23 cellular contexts compared by ENCODE assay signal in the genomic region with DNA sequence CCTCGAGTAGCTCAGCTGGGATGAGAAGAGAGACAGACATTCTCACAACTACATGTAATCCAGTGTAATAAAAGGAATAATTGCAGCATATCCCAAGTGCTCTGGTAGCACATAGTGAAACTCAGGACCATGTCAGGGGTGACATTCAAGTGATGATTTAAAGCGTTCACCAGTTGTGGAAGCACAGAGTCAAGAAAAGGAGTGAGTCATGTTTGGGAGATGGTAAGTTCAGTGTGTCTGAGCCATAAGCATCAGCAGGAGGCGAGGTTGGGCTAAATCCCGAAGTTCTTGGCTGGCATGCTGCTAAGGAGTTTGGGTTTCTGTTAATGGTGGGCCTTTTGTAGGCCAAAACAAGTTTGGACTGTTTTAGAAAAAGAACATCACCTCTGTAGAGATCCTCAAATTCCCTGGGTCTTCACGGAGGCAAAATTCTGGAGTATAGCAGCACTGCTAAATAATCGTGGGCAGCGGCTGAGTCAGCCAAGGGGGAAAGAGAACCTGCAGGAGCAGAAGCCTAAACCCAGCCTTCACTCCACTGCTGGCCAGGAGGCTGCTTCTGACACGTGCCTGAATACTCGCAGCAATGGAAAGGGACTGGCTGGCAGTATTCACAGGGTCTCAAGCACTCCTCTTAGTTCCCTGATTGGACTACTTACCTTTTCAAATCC. TPM values are rescaled to one million over a fixed set of nuclear protein-coding genes. Genes with fewer than 3 reads are reported as not detected.
DNase-seq lines count a peak whose midpoint lies in the region; ATAC-seq and TF ChIP-seq lines count a peak whose summit lies in the region.
"Had no signal": no experiment of that assay in that cellular context is flagged by ENCODE, and none has a peak within 500 bp of the region (broad histone marks: within the 10 kb centered on the region; RNA-seq: fewer than 3 reads in every experiment).

No MANE protein-coding gene starts in this region.

- H3K4me1 Mint-ChIP-seq in nephron progenitor cell: peaks cover 35% of the 10 kb centered on the region
- H3K4me1 Mint-ChIP-seq: B cell had no signal

- H3K36me3 Mint-ChIP-seq in nephron progenitor cell (ENCODE audit: low read depth): peaks cover 51% of the 10 kb centered on the region

- H3K27ac Mint-ChIP-seq in nephron progenitor cell: peak overlapping the region; percentile 53
- H3K27ac Mint-ChIP-seq: activated T-helper 17 cell treated with anti-CD3 and anti-CD28 coated beads, Interleukin-2, amount 50 U/mL, for 72 hours; B cell had no signal

- TF ChIP-seq CTCF in nephron progenitor cell (IDR thresholded peaks at IDR 0.05) (no peak), colonic mucosa (IDR thresholded peaks at IDR 0.05) (no peak), PC-3 (conservative IDR thresholded peaks at IDR 0.05; ENCODE audit: low read depth, low read length) (no peak)

- H3K36me3 ChIP-seq in colonic mucosa: peaks cover 22% of the 10 kb centered on the region
- H3K36me3 ChIP-seq in PC-3 (ENCODE audit: low read depth, low read length): peaks cover 40% of the 10 kb centered on the region

- H3K9me3 ChIP-seq in colonic mucosa: no peaks in the 10 kb centered on the region
- no peaks in the 10 kb centered on the region for H3K9me3 ChIP-seq in PC-3 (ENCODE audit: low read length)
- H3K9me3 ChIP-seq: heart right ventricle, spleen had no signal

- H3K4me3 ChIP-seq in colonic mucosa (no peak overlapping the region), PC-3 (ENCODE audit: low read length) (no peak overlapping the region)
- H3K4me3 ChIP-seq: heart right ventricle, spleen had no signal

- intact Hi-C loops in colonic mucosa (cut with DNase I) (no loop called here), PC-3 (cut with micrococcal nuclease) (no loop called here)

- H3K4me3 Mint-ChIP-seq in nephron progenitor cell: no peak overlapping the region
- H3K4me3 Mint-ChIP-seq: activated T-helper 17 cell treated with anti-CD3 and anti-CD28 coated beads, Interleukin-2, amount 50 U/mL, for 72 hours; B cell; dendritic cell treated with granulocyte-macrophage colony-stimulating factor and Interleukin-4, amounts not matched to agents 40 ng/mL and 50 ng/mL, for 4 days; naive thymus-derived CD8-positive, alpha-beta T cell had no signal

- no TSS peak for BruUV-seq in PC-3 (replicated peaks; lab: Mats Ljungman, UMichigan)

- DNase-seq in DMS 273 treated with DMSO at 0.1 percent for 48 hours (lab: John Stamatoyannopoulos, UW) (peak; percentile 41), LHCN-M2 (ENCODE audit: low read depth) (peak; percentile 64), nephron progenitor cell (no peak), colonic mucosa (no peak), PC-3 (no peak)
- DNase-seq: anterior cingulate cortex; DMS153; heart right ventricle; islet precursor cell; Karpas-422; mammary epithelial cell; naive thymus-derived CD8-positive, alpha-beta T cell; NCI-H1417; NCI-H226; spleen had no signal

- POLR2A ChIA-PET in PC-3 (lab: Charles Lee; ENCODE audit: unreplicated experiment): no interaction called here

- no peaks in the 10 kb centered on the region for H4K20me1 ChIP-seq in PC-3 (ENCODE audit: low read length)

- no peaks in the 10 kb centered on the region for H3K27me3 Mint-ChIP-seq in nephron progenitor cell (ENCODE audit: low read depth, poor library complexity)
- H3K27me3 Mint-ChIP-seq: activated T-helper 17 cell treated with anti-CD3 and anti-CD28 coated beads, Interleukin-2, amount 50 U/mL, for 72 hours; B cell; dendritic cell treated with granulocyte-macrophage colony-stimulating factor and Interleukin-4, amounts not matched to agents 40 ng/mL and 50 ng/mL, for 4 days; naive thymus-derived CD8-positive, alpha-beta T cell had no signal

- H3K4me1 ChIP-seq in colonic mucosa (no peaks in the 10 kb centered on the region), PC-3 (ENCODE audit: insufficient read depth, low read length) (no peaks in the 10 kb centered on the region)
- H3K4me1 ChIP-seq: heart right ventricle, spleen had no signal

- H3K79me2 ChIP-seq in PC-3 (ENCODE audit: low read length): no peaks in the 10 kb centered on the region

- no peaks in the 10 kb centered on the region for H3K9me2 ChIP-seq in PC-3 (replicated peaks; ENCODE audit: low read length)

- CTCF ChIA-PET in PC-3 (lab: Charles Lee): no interaction called here

- no peaks in the 10 kb centered on the region for H3F3A ChIP-seq in PC-3 (ENCODE audit: low read length, unreplicated experiment)

- ATAC-seq in HG03439 (IDR thresholded peaks at IDR 0.05; ENCODE audit: unreplicated experiment) (no peak), PC-3 (no peak; the same call in 1 of the 2 replicates), GM18861 (IDR thresholded peaks at IDR 0.05; ENCODE audit: unreplicated experiment) (no peak)
- ATAC-seq: activated T-helper 17 cell treated with anti-CD3 and anti-CD28 coated beads, Interleukin-2, amount 50 U/mL, for 72 hours; naive thymus-derived CD8-positive, alpha-beta T cell; Right ventricle myocardium inferior had no signal

- H3K9me3 Mint-ChIP-seq in nephron progenitor cell: no peaks in the 10 kb centered on the region
- H3K9me3 Mint-ChIP-seq: activated T-helper 17 cell treated with anti-CD3 and anti-CD28 coated beads, Interleukin-2, amount 50 U/mL, for 72 hours; dendritic cell treated with granulocyte-macrophage colony-stimulating factor and Interleukin-4, amounts not matched to agents 40 ng/mL and 50 ng/mL, for 4 days; naive thymus-derived CD8-positive, alpha-beta T cell had no signal

- H3K27ac ChIP-seq in cingulate gyrus (ENCODE audit: low read depth, low read length) (peak overlapping the region; percentile 3), colonic mucosa (no peak overlapping the region), PC-3 (ENCODE audit: low read length) (no peak overlapping the region)
- H3K27ac ChIP-seq: heart right ventricle, spleen had no signal

- no peak overlapping the region for H3K4me2 ChIP-seq in PC-3 (ENCODE audit: low read length)

- H3K27me3 ChIP-seq in colonic mucosa (no peaks in the 10 kb centered on the region), PC-3 (ENCODE audit: low read length) (no peaks in the 10 kb centered on the region)
- H3K27me3 ChIP-seq: heart right ventricle, spleen had no signal

- H2AFZ ChIP-seq in PC-3 (ENCODE audit: low read length): no peak overlapping the region

- H3K9ac ChIP-seq in colonic mucosa (ENCODE audit: low read depth in 2 of 2, low read length in 2 of 2) (no peak overlapping the region), PC-3 (ENCODE audit: low read length) (no peak overlapping the region)

RNA-seq across cellular contexts. Expression of a gene that starts 7.2 kb away (rescaled TPM):
- total RNA-seq in LHCN-M2 (2014; rRNA removed): 0.13 TPM in 1 of 2 replicates, not detected in the other
- polyA plus RNA-seq in LHCN-M2 (2012): 0.04 TPM
- total RNA-seq in colonic mucosa: under 1 TPM in 1 of 2 donors, not detected in 1; 0.12 TPM
- not detected in 2 replicates for total RNA-seq in PC-3 (2014; rRNA removed)
- total RNA-seq: epithelial cell of proximal tubule, mammary epithelial cell, Right ventricle myocardium inferior had no signal
- polyA plus RNA-seq: naive thymus-derived CD8-positive, alpha-beta T cell had no signal

RNA-seq across cellular contexts. Expression of a gene that starts 16.5 kb away (rescaled TPM):
- total RNA-seq in LHCN-M2 (2014; rRNA removed) (82.5 and 95.6 TPM in 2 replicates), colonic mucosa (10 to 100 TPM; 83.5 to 88.0 TPM), PC-3 (2014; rRNA removed) (48.2 and 49.6 TPM in 2 replicates)
- 66.3 TPM for polyA plus RNA-seq in LHCN-M2 (2012)

RNA-seq across cellular contexts. Expression of a gene that starts 16.6 kb away (rescaled TPM):
- total RNA-seq in LHCN-M2 (2014; rRNA removed) (130 and 149 TPM in 2 replicates), colonic mucosa (100 to 1,000 TPM; 154 to 163 TPM), PC-3 (2014; rRNA removed) (141 and 142 TPM in 2 replicates)
- polyA plus RNA-seq in LHCN-M2 (2012): 127 TPM

RNA-seq across cellular contexts. Expression of a gene that starts 40.7 kb away (rescaled TPM):
- total RNA-seq in LHCN-M2 (2014; rRNA removed): under 0.01 TPM in 1 of 2 replicates, not detected in the other
- 0.32 TPM for polyA plus RNA-seq in LHCN-M2 (2012)
- total RNA-seq in colonic mucosa: 10 to 100 TPM in 1 of 2 donors, 1 to 10 TPM in 1; 3.9 to 10.3 TPM
- 0.06 and 0.44 TPM in 2 replicates for total RNA-seq in PC-3 (2014; rRNA removed)
- total RNA-seq: activated T-helper 17 cell treated with anti-CD3 and anti-CD28 coated beads, Interleukin-2, amount 50 U/mL, for 72 hours had no signal
- polyA plus RNA-seq: naive thymus-derived CD8-positive, alpha-beta T cell had no signal

Comparison
In these comparisons a context has a peak if more than half of its experiments do, and no peak if none do; other contexts are left out.
1. DNase-seq: peak in DMS 273 treated with DMSO at 0.1 percent for 48 hours (single experiment) and LHCN-M2 (single experiment); none in nephron progenitor cell (single experiment), colonic mucosa (single experiment) and PC-3 (single experiment).